In genomic region chr1:89945852-89946476, GRCh38 we compare ENCODE assay signal across 1 cellular context.
TF ChIP-seq lines count a peak whose summit lies in the region.

No MANE protein-coding gene starts in this region.

TF ChIP-seq in GM12878, 131 proteins besides CTCF, POLR2A, EP300 and RAD21 (continued from another document):
- TF ChIP-seq SKIL (IDR thresholded peaks at IDR 0.05; ENCODE audit: low read depth, poor library complexity, severe bottlenecking) (peak; percentile 41), IKZF2 (IDR thresholded peaks at IDR 0.05) (peak; percentile 29 to 42; a peak in 3 of 4 replicates), JUNB (IDR thresholded peaks at IDR 0.05) (peak; percentile 87), SUPT20H (IDR thresholded peaks at IDR 0.05; ENCODE audit: borderline replicate concordance, control insufficient read depth, low read depth, low read length) (no peak), USF1 (IDR thresholded peaks at IDR 0.05; ENCODE audit: borderline replicate concordance, extremely low read length, insufficient read depth, low read depth, low read length) (no peak), RUNX3 (IDR thresholded peaks at IDR 0.05; ENCODE audit: low read length) (peak; percentile 67; the same call in 1 of the 2 replicates), NFIC (IDR thresholded peaks at IDR 0.05; ENCODE audit: low read depth, low read length) (peak; percentile 85), ESRRA (IDR thresholded peaks at IDR 0.05; ENCODE audit: low read length) (no peak), ZNF217 (IDR thresholded peaks at IDR 0.05) (no peak), MLLT1 (IDR thresholded peaks at IDR 0.05) (no peak), TCF12 (IDR thresholded peaks at IDR 0.05; ENCODE audit: low read depth, low read length) (peak; percentile 57; the same call in 1 of the 2 replicates), ATF7 (IDR thresholded peaks at IDR 0.05; ENCODE audit: low read depth) (0 out of 2 replicates have a peak, but pooled peaks have one; percentile 37), ATF2 (IDR thresholded peaks at IDR 0.05; ENCODE audit: low read length) (peak; percentile 73), WRNIP1 (IDR thresholded peaks at IDR 0.05; ENCODE audit: borderline replicate concordance, low read depth, low read length) (no peak), ZBTB40 (IDR thresholded peaks at IDR 0.05; ENCODE audit: borderline replicate concordance) (no peak), BCL3 (IDR thresholded peaks at IDR 0.05; ENCODE audit: borderline replicate concordance, insufficient read depth, low read depth, low read length, poor library complexity, severe bottlenecking) (peak; percentile 37), SREBF2 (IDR thresholded peaks at IDR 0.05; ENCODE audit: low read length) (no peak), ETV6 (conservative IDR thresholded peaks at IDR 0.05 in 1 of 2, IDR thresholded peaks at IDR 0.05 in 1 of 2; ENCODE audit: borderline replicate concordance in 1 of 2, low read depth in 1 of 2) (peak in 1 of 2 experiments; percentile 70; a peak in 2 of 4 replicates), CREB1 (IDR thresholded peaks at IDR 0.05; ENCODE audit: low read depth) (0 out of 2 replicates have a peak, but pooled peaks have one; percentile 28), ZNF592 (IDR thresholded peaks at IDR 0.05) (no peak), CBX5 (IDR thresholded peaks at IDR 0.05; ENCODE audit: low read depth) (0 out of 2 replicates have a peak, but pooled peaks have one; percentile 31), IRF4 (IDR thresholded peaks at IDR 0.05; ENCODE audit: low read depth, low read length) (peak; percentile 57; the same call in 1 of the 2 replicates), FOXM1 (IDR thresholded peaks at IDR 0.05; ENCODE audit: low read depth, low read length) (peak; percentile 61; the same call in 1 of the 2 replicates)
TF ChIP-seq in GM12878: peak in this region for 20.
